ENCODE assay signal across 1 cellular context in the genomic region with DNA sequence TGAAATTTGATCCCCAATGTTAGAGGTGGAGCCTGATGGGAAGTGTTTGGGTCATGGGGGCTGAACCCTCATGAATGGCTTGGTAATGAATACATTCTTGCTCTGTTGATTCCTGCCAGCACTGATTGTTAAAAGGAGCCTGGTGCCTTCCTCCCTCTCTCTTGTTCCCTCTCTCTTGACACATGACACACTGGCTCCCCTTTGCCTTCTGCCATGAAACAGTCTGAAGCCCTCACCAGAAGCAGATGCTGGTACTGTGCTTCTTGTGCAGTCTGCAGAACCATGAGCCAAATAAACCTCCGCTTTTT.
TF ChIP-seq lines count a peak whose summit lies in the region.

No MANE protein-coding gene starts in this region.

TF ChIP-seq in GM12878, 131 proteins besides CTCF, POLR2A, EP300 and RAD21 (continued from another document):
- TF ChIP-seq, protein P1, sequence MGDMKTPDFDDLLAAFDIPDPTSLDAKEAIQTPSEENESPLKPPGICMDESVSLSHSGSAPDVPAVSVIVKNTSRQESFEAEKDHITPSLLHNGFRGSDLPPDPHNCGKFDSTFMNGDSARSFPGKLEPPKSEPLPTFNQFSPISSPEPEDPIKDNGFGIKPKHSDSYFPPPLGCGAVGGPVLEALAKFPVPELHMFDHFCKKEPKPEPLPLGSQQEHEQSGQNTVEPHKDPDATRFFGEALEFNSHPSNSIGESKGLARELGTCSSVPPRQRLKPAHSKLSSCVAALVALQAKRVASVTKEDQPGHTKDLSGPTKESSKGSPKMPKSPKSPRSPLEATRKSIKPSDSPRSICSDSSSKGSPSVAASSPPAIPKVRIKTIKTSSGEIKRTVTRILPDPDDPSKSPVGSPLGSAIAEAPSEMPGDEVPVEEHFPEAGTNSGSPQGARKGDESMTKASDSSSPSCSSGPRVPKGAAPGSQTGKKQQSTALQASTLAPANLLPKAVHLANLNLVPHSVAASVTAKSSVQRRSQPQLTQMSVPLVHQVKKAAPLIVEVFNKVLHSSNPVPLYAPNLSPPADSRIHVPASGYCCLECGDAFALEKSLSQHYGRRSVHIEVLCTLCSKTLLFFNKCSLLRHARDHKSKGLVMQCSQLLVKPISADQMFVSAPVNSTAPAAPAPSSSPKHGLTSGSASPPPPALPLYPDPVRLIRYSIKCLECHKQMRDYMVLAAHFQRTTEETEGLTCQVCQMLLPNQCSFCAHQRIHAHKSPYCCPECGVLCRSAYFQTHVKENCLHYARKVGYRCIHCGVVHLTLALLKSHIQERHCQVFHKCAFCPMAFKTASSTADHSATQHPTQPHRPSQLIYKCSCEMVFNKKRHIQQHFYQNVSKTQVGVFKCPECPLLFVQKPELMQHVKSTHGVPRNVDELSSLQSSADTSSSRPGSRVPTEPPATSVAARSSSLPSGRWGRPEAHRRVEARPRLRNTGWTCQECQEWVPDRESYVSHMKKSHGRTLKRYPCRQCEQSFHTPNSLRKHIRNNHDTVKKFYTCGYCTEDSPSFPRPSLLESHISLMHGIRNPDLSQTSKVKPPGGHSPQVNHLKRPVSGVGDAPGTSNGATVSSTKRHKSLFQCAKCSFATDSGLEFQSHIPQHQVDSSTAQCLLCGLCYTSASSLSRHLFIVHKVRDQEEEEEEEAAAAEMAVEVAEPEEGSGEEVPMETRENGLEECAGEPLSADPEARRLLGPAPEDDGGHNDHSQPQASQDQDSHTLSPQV (IDR thresholded peaks at IDR 0.05), result no peak
- TF ChIP-seq RB1 (IDR thresholded peaks at IDR 0.05; ENCODE audit: borderline replicate concordance) (no peak), POLR2AphosphoS5 (IDR thresholded peaks at IDR 0.05; ENCODE audit: low read length) (no peak), SIN3A (IDR thresholded peaks at IDR 0.05; ENCODE audit: low read depth, low read length) (no peak), PAX5 (IDR thresholded peaks at IDR 0.05; ENCODE audit: borderline replicate concordance, low read depth, low read length) (no peak), SPI1 (IDR thresholded peaks at IDR 0.05; ENCODE audit: borderline replicate concordance, insufficient read depth, low read depth, low read length) (no peak), MEF2A (IDR thresholded peaks at IDR 0.05; ENCODE audit: insufficient read depth, low read depth, low read length) (no peak), TAF1 (IDR thresholded peaks at IDR 0.05; ENCODE audit: borderline replicate concordance, low read depth, low read length) (no peak), MEF2B (IDR thresholded peaks at IDR 0.05; ENCODE audit: partially characterized antibody, poor library complexity, severe bottlenecking) (no peak), CHD1 (IDR thresholded peaks at IDR 0.05; ENCODE audit: low read depth, low read length) (no peak), BACH1 (IDR thresholded peaks at IDR 0.05; ENCODE audit: borderline replicate concordance) (no peak), TARDBP (IDR thresholded peaks at IDR 0.05; ENCODE audit: borderline replicate concordance) (no peak), RUNX3 (IDR thresholded peaks at IDR 0.05; ENCODE audit: low read length) (no peak), HCFC1 (IDR thresholded peaks at IDR 0.05; ENCODE audit: low read length) (no peak)
- TF ChIP-seq, protein P2, sequence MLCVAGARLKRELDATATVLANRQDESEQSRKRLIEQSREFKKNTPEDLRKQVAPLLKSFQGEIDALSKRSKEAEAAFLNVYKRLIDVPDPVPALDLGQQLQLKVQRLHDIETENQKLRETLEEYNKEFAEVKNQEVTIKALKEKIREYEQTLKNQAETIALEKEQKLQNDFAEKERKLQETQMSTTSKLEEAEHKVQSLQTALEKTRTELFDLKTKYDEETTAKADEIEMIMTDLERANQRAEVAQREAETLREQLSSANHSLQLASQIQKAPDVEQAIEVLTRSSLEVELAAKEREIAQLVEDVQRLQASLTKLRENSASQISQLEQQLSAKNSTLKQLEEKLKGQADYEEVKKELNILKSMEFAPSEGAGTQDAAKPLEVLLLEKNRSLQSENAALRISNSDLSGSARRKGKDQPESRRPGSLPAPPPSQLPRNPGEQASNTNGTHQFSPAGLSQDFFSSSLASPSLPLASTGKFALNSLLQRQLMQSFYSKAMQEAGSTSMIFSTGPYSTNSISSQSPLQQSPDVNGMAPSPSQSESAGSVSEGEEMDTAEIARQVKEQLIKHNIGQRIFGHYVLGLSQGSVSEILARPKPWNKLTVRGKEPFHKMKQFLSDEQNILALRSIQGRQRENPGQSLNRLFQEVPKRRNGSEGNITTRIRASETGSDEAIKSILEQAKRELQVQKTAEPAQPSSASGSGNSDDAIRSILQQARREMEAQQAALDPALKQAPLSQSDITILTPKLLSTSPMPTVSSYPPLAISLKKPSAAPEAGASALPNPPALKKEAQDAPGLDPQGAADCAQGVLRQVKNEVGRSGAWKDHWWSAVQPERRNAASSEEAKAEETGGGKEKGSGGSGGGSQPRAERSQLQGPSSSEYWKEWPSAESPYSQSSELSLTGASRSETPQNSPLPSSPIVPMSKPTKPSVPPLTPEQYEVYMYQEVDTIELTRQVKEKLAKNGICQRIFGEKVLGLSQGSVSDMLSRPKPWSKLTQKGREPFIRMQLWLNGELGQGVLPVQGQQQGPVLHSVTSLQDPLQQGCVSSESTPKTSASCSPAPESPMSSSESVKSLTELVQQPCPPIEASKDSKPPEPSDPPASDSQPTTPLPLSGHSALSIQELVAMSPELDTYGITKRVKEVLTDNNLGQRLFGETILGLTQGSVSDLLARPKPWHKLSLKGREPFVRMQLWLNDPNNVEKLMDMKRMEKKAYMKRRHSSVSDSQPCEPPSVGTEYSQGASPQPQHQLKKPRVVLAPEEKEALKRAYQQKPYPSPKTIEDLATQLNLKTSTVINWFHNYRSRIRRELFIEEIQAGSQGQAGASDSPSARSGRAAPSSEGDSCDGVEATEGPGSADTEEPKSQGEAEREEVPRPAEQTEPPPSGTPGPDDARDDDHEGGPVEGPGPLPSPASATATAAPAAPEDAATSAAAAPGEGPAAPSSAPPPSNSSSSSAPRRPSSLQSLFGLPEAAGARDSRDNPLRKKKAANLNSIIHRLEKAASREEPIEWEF (IDR thresholded peaks at IDR 0.05; ENCODE audit: insufficient replicate concordance, low read depth, low read length), result no peak
